Comparison of ENCODE assay signal across 8 cellular contexts in genomic region chr6:30744054-30744805, GRCh38. TPM values are rescaled to one million over a fixed set of nuclear protein-coding genes. Genes with fewer than 3 reads are reported as not detected.
DNase-seq lines count a peak whose midpoint lies in the region; ATAC-seq and TF ChIP-seq lines count a peak whose summit lies in the region.

IER3 (minus strand) TSS chr6:30744547; CDS start chr6:30744518, 29 bp downstream.

- H3K9ac ChIP-seq in rectal smooth muscle tissue (ENCODE audit: low read length) = peak within 1 kb of the TSS; percentile 94

- TF ChIP-seq CTCF in ascending aorta (IDR thresholded peaks at IDR 0.05) = peak; percentile 80 to 83 (median 80)

- peak within 1 kb of the TSS; percentile 99 for H3K4me3 Mint-ChIP-seq in T-helper 1 cell treated with Interleukin-12 subunit alpha and Interleukin-12 subunit beta and Interleukin-4 antibody, amounts not matched to agents 30 μg/mL and 1 μg/mL, for 36 hours

- H3K27me3 Mint-ChIP-seq in T-helper 1 cell treated with Interleukin-12 subunit alpha and Interleukin-12 subunit beta and Interleukin-4 antibody, amounts not matched to agents 30 μg/mL and 1 μg/mL, for 36 hours (ENCODE audit: low read depth) = no peaks in the 10 kb centered on the region

- DNase-seq in NCI-H1417 (lab: John Stamatoyannopoulos, UW) = peak; percentile 58 to 79 (median 74)
- DNase-seq in NCI-H1417 treated with DMSO at 0.1 percent for 48 hours (lab: John Stamatoyannopoulos, UW) = no peak
- DNase-seq in M059J (ENCODE audit: low read depth) = peak; percentile 96
- DNase-seq in ascending aorta (ENCODE audit: low spot score in 2 of 2) = peak in 1 of 2 donors; percentile 91
- peak; percentile 80 for DNase-seq in hepatic stellate cell (ENCODE audit: low spot score)
- peak; percentile 94 for DNase-seq in aorta

- 1% methylated on average over 54 of the region's 54 CpGs for WGBS in aorta, 2 donors

- peaks cover 39% of the 10 kb centered on the region for H3K36me3 Mint-ChIP-seq in T-helper 1 cell treated with Interleukin-12 subunit alpha and Interleukin-12 subunit beta and Interleukin-4 antibody, amounts not matched to agents 30 μg/mL and 1 μg/mL, for 36 hours (ENCODE audit: low read depth)

- H3K27ac ChIP-seq in ascending aorta (peak within 1 kb of the TSS; percentile 94 to 97), rectal smooth muscle tissue (ENCODE audit: low read depth, low read length) (peak within 1 kb of the TSS; percentile 97), aorta (ENCODE audit: low read depth in 1 of 2, low read length in 2 of 2) (peak within 1 kb of the TSS; percentile 15 to 91)

- H3K4me1 Mint-ChIP-seq in T-helper 1 cell treated with Interleukin-12 subunit alpha and Interleukin-12 subunit beta and Interleukin-4 antibody, amounts not matched to agents 30 μg/mL and 1 μg/mL, for 36 hours (ENCODE audit: low read depth) = peaks cover 56% of the 10 kb centered on the region

- intact Hi-C loops in ascending aorta (cut with DNase I) = loop anchor here (1.0 to 10.0 kb wide), 4 partner anchors 8 to 661 kb away; partner anchors contain the start of genes MICA, MRPS18B and PPP1R10
- intact Hi-C loops in aorta (cut with DNase I) = loop anchor here (5.0 to 10.0 kb wide), 6 partner anchors 38 to 341 kb away; partner anchors contain the start of genes MRPS18B (in 1 of the 2) and PPP1R10 (in 1 of the 2)

- H3K27me3 ChIP-seq in ascending aorta = no peaks in the 10 kb centered on the region
- no peaks in the 10 kb centered on the region for H3K27me3 ChIP-seq in rectal smooth muscle tissue (ENCODE audit: control insufficient read depth, insufficient read depth, low read length)
- H3K27me3 ChIP-seq in aorta (ENCODE audit: control insufficient read depth in 1 of 2, insufficient read depth in 2 of 2, low read length in 1 of 2) = peaks cover 0 to 7% of the 10 kb centered on the region in 2 donors

- H3K27ac Mint-ChIP-seq in T-helper 1 cell treated with Interleukin-12 subunit alpha and Interleukin-12 subunit beta and Interleukin-4 antibody, amounts not matched to agents 30 μg/mL and 1 μg/mL, for 36 hours = peak within 1 kb of the TSS; percentile 87

- peaks cover 13 to 21% of the 10 kb centered on the region in 2 donors for H3K36me3 ChIP-seq in ascending aorta
- peaks cover 15% of the 10 kb centered on the region for H3K36me3 ChIP-seq in rectal smooth muscle tissue (ENCODE audit: control insufficient read depth, insufficient read depth, low read length)
- H3K36me3 ChIP-seq in aorta (ENCODE audit: control insufficient read depth in 1 of 2, insufficient read depth in 2 of 2, low read length in 1 of 2) = peaks cover 0 to 4% of the 10 kb centered on the region in 2 donors

- H3K4me3 ChIP-seq in ascending aorta = peak within 1 kb of the TSS; percentile 89 to 91
- peak within 1 kb of the TSS; percentile 89 for H3K4me3 ChIP-seq in rectal smooth muscle tissue (ENCODE audit: low read length)
- peak within 1 kb of the TSS; percentile 37 to 57 for H3K4me3 ChIP-seq in aorta (ENCODE audit: low read length in 2 of 2)

- peaks cover 8 to 18% of the 10 kb centered on the region in 2 donors for H3K4me1 ChIP-seq in ascending aorta
- H3K4me1 ChIP-seq in rectal smooth muscle tissue (ENCODE audit: control insufficient read depth, insufficient read depth, low read length) = peaks cover 11% of the 10 kb centered on the region
- no peaks in the 10 kb centered on the region for H3K4me1 ChIP-seq in aorta (ENCODE audit: control insufficient read depth in 1 of 2, insufficient read depth in 2 of 2, low read length in 2 of 2)

- H3K9me3 Mint-ChIP-seq in T-helper 1 cell treated with Interleukin-12 subunit alpha and Interleukin-12 subunit beta and Interleukin-4 antibody, amounts not matched to agents 30 μg/mL and 1 μg/mL, for 36 hours = no peaks in the 10 kb centered on the region

- H3K9me3 ChIP-seq in ascending aorta (no peaks in the 10 kb centered on the region), aorta (ENCODE audit: control insufficient read depth, low read length) (no peaks in the 10 kb centered on the region)

- peak; percentile 75 for ATAC-seq in aorta (ENCODE audit: low FRiP score)

RNA-seq across cellular contexts. Expression of gene IER3, which starts in this region (rescaled TPM):
- 348 and 388 TPM in 2 replicates for total RNA-seq in M059J (2014; rRNA removed; shearing (Covaris generic))
- total RNA-seq in ascending aorta = 51.9 TPM
- total RNA-seq in aorta = 10 to 100 TPM; 62.0 to 72.9 TPM
- 10 to 100 TPM; 17.8 to 88.8 TPM for polyA plus RNA-seq in aorta
